ENCODE assay signal across 21 cellular contexts in genomic region chr22:21573750-21574494, GRCh38. TPM values are rescaled to one million over a fixed set of nuclear protein-coding genes. Genes with fewer than 3 reads are reported as not detected.
DNase-seq lines count a peak whose midpoint lies in the region; ATAC-seq and TF ChIP-seq lines count a peak whose summit lies in the region.
"Had no signal": no experiment of that assay in that cellular context is flagged by ENCODE, and none has a peak within 500 bp of the region (broad histone marks: within the 10 kb centered on the region; RNA-seq: fewer than 3 reads in every experiment).

No MANE protein-coding gene starts in this region.

- H3K27ac Mint-ChIP-seq in Calu3 (ENCODE audit: unreplicated experiment) (no peak overlapping the region), natural killer cell (peak overlapping the region; percentile 31 to 38)
- H3K27ac Mint-ChIP-seq in activated T-helper 17 cell treated with anti-CD3 and anti-CD28 coated beads, Interleukin-2, amount 50 U/mL, for 72 hours, result peak overlapping the region; percentile 33

- H3K9me3 ChIP-seq in SK-N-SH, result no peaks in the 10 kb centered on the region
- H3K9me3 ChIP-seq: lower lobe of right lung, psoas muscle had no signal

- WGBS in SK-N-SH (ENCODE audit: low lambda C conversion rate), result 78% methylated on average over 2 of the region's 5 CpGs

- no peak for TF ChIP-seq RAD21 in SK-N-SH (IDR thresholded peaks at IDR 0.05; ENCODE audit: low read length)

- H3K4me3 Mint-ChIP-seq in Calu3 (ENCODE audit: low read depth, unreplicated experiment), result peak overlapping the region; percentile 30
- peak overlapping the region; percentile 2 for H3K4me3 Mint-ChIP-seq in activated T-helper 17 cell treated with anti-CD3 and anti-CD28 coated beads, Interleukin-2, amount 50 U/mL, for 72 hours
- H3K4me3 Mint-ChIP-seq in natural killer cell, result no peak overlapping the region

- CTCF ChIA-PET in SK-N-SH (lab: Yijun Ruan, JAX), result interaction anchor here (2.5 kb wide), 1 partner anchor 69 kb away, joined by 8 read pairs; the partner anchor contains the start of gene SDF2L1
- CTCF ChIA-PET in Calu3 (lab: Charles Lee), result interaction anchor here (0.5 to 1.6 kb wide), 3 partner anchors 12 to 111 kb away, joined by 5 to 7 read pairs (median 6); partner anchors contain the start of gene SDF2L1

- H3K36me3 ChIP-seq in SK-N-SH (replicated peaks in 1 of 2; ENCODE audit: control insufficient read depth in 1 of 2, insufficient read depth in 2 of 2, low read length in 1 of 2), result peaks cover 0 to 6% of the 10 kb centered on the region in 2 experiments
- H3K36me3 ChIP-seq: lower lobe of right lung had no signal

- no peaks in the 10 kb centered on the region for H3K9me2 ChIP-seq in SK-N-SH

- no peak overlapping the region for H2AFZ ChIP-seq in SK-N-SH (ENCODE audit: low read depth)
- H2AFZ ChIP-seq: GM23248 had no signal

- no peaks in the 10 kb centered on the region for H3K27me3 Mint-ChIP-seq in Calu3 (ENCODE audit: unreplicated experiment)
- no peaks in the 10 kb centered on the region for H3K27me3 Mint-ChIP-seq in activated T-helper 17 cell treated with anti-CD3 and anti-CD28 coated beads, Interleukin-2, amount 50 U/mL, for 72 hours
- no peaks in the 10 kb centered on the region for H3K27me3 Mint-ChIP-seq in natural killer cell (ENCODE audit: low read depth in 2 of 2)

- DNase-seq in SK-N-SH (no peak), Calu3 (no peak), natural killer cell (no peak), OCI-M1 (lab: John Stamatoyannopoulos, UW) (no peak)
- DNase-seq: amygdala; DND-41; head of caudate nucleus; immature natural killer cell; lower lobe of right lung; NCI-H1694; stimulated activated CD4-positive, alpha-beta T cell treated with anti-CD3 and anti-CD28 coated beads, Interleukin-4, amount 100 ng/mL, for 4 hours; WERI-Rb-1 had no signal

- H4K20me1 ChIP-seq in SK-N-SH (ENCODE audit: insufficient read depth), result peaks cover 100% of the 10 kb centered on the region

- H3K9ac ChIP-seq in SK-N-SH, result no peak overlapping the region
- H3K9ac ChIP-seq: GM23248 had no signal

- H3K4me1 ChIP-seq in SK-N-SH (ENCODE audit: control insufficient read depth in 1 of 2, insufficient read depth in 2 of 2, low read depth in 1 of 2, low read length in 1 of 2), result peaks cover 14 to 15% of the 10 kb centered on the region in 2 experiments; a peak in 3 of 4 replicates

- no TSS peak for BruUV-seq in Calu3 (replicated peaks; lab: Mats Ljungman, UMichigan)

- no peak overlapping the region for H3K27ac ChIP-seq in SK-N-SH (ENCODE audit: low read depth in 2 of 2, low read length in 1 of 2)
- H3K27ac ChIP-seq: lower lobe of right lung, psoas muscle, WERI-Rb-1 had no signal

- no peaks in the 10 kb centered on the region for H3K27me3 ChIP-seq in SK-N-SH (ENCODE audit: insufficient read depth)

- no peak for ATAC-seq in SK-N-SH treated with all-trans-retinoic acid at 6 μM for 48 hours
- no peak for ATAC-seq in activated T-helper 17 cell treated with anti-CD3 and anti-CD28 coated beads, Interleukin-2, amount 50 U/mL, for 72 hours (replicated peaks)
- no peak for ATAC-seq in natural killer cell
- ATAC-seq in HG03280 (IDR thresholded peaks at IDR 0.05; ENCODE audit: unreplicated experiment), result no peak
- ATAC-seq in HG03039 (IDR thresholded peaks at IDR 0.05; ENCODE audit: unreplicated experiment), result no peak

- peaks cover 74% of the 10 kb centered on the region for H3K4me1 Mint-ChIP-seq in Calu3 (ENCODE audit: low read depth, unreplicated experiment)
- peaks cover 55% of the 10 kb centered on the region for H3K4me1 Mint-ChIP-seq in activated T-helper 17 cell treated with anti-CD3 and anti-CD28 coated beads, Interleukin-2, amount 50 U/mL, for 72 hours
- peaks cover 66 to 79% of the 10 kb centered on the region in 2 donors for H3K4me1 Mint-ChIP-seq in natural killer cell

- H3K4me3 ChIP-seq in SK-N-SH (ENCODE audit: low read depth in 2 of 2, low read length in 1 of 2), result no peak overlapping the region
- H3K4me3 ChIP-seq: GM23248, lower lobe of right lung, psoas muscle had no signal

- H3F3A ChIP-seq in SK-N-SH (replicated peaks; ENCODE audit: insufficient read depth), result no peaks in the 10 kb centered on the region

- H3K9me3 Mint-ChIP-seq in Calu3 (ENCODE audit: low read depth, unreplicated experiment) (no peaks in the 10 kb centered on the region), natural killer cell (no peaks in the 10 kb centered on the region)
- H3K9me3 Mint-ChIP-seq in activated T-helper 17 cell treated with anti-CD3 and anti-CD28 coated beads, Interleukin-2, amount 50 U/mL, for 72 hours, result no peaks in the 10 kb centered on the region
- H3K9me3 Mint-ChIP-seq: immature natural killer cell had no signal

- 0 out of 2 replicates have a peak overlapping the region, but pooled peaks have one; percentile 13 for H3K4me2 ChIP-seq in SK-N-SH

- POLR2A ChIA-PET in SK-N-SH (lab: Yijun Ruan, JAX), result no interaction called here

- TF ChIP-seq EP300 in SK-N-SH (IDR thresholded peaks at IDR 0.05; ENCODE audit: borderline replicate concordance in 1 of 2, low read depth in 1 of 2, low read length in 1 of 2), result no peak

- intact Hi-C loops in Calu3 (cut with micrococcal nuclease; ENCODE audit: unreplicated experiment), result no loop called here
- intact Hi-C loops in natural killer cell (cut with micrococcal nuclease), result no loop called here

- peaks cover 100% of the 10 kb centered on the region for H3K79me2 ChIP-seq in SK-N-SH (ENCODE audit: insufficient read depth)

- H3K36me3 Mint-ChIP-seq in Calu3 (ENCODE audit: insufficient read depth, unreplicated experiment), result peaks cover 58% of the 10 kb centered on the region
- peaks cover 76% of the 10 kb centered on the region for H3K36me3 Mint-ChIP-seq in activated T-helper 17 cell treated with anti-CD3 and anti-CD28 coated beads, Interleukin-2, amount 50 U/mL, for 72 hours (ENCODE audit: low read depth)
- H3K36me3 Mint-ChIP-seq in natural killer cell, result no peaks in the 10 kb centered on the region

- no peak for TF ChIP-seq CTCF in SK-N-SH (IDR thresholded peaks at IDR 0.05)
- TF ChIP-seq CTCF in Calu3 (IDR thresholded peaks at IDR 0.05; ENCODE audit: unreplicated experiment), result no peak
- TF ChIP-seq CTCF in natural killer cell (IDR thresholded peaks at IDR 0.05), result no peak

TF ChIP-seq in SK-N-SH, 30 proteins besides CTCF, POLR2A, EP300 and RAD21 (continues in another document):
- no peak for TF ChIP-seq POLR2AphosphoS5 (IDR thresholded peaks at IDR 0.05; ENCODE audit: low read depth, low read length)

TF ChIP-seq in SK-N-SH treated with all-trans-retinoic acid at 6 μM for 48 hours, 23 proteins besides CTCF, POLR2A, EP300 and RAD21 (continues in another document):
- no peak for TF ChIP-seq BACH2 (CRISPR knock-in tag; IDR thresholded peaks at IDR 0.05; ENCODE audit: borderline replicate concordance)
- no peak for TF ChIP-seq ESRRG (CRISPR knock-in tag; IDR thresholded peaks at IDR 0.05)
- TF ChIP-seq, protein P1, sequence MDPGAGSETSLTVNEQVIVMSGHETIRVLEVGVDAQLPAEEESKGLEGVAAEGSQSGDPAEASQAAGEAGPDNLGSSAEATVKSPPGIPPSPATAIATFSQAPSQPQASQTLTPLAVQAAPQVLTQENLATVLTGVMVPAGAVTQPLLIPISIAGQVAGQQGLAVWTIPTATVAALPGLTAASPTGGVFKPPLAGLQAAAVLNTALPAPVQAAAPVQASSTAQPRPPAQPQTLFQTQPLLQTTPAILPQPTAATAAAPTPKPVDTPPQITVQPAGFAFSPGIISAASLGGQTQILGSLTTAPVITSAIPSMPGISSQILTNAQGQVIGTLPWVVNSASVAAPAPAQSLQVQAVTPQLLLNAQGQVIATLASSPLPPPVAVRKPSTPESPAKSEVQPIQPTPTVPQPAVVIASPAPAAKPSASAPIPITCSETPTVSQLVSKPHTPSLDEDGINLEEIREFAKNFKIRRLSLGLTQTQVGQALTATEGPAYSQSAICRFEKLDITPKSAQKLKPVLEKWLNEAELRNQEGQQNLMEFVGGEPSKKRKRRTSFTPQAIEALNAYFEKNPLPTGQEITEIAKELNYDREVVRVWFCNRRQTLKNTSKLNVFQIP (CRISPR knock-in tag; IDR thresholded peaks at IDR 0.05; ENCODE audit: borderline replicate concordance, low read depth), result no peak
- TF ChIP-seq CSDC2 (CRISPR knock-in tag; IDR thresholded peaks at IDR 0.05), result no peak
- no peak for TF ChIP-seq TCF4 (CRISPR knock-in tag; IDR thresholded peaks at IDR 0.05; ENCODE audit: borderline replicate concordance)
- no peak for TF ChIP-seq ZFP30 (CRISPR knock-in tag; IDR thresholded peaks at IDR 0.05)
- no peak for TF ChIP-seq ISL1 (CRISPR knock-in tag; IDR thresholded peaks at IDR 0.05)
- TF ChIP-seq RARB (CRISPR knock-in tag; IDR thresholded peaks at IDR 0.05), result no peak
- TF ChIP-seq PPARA (CRISPR knock-in tag; IDR thresholded peaks at IDR 0.05; ENCODE audit: borderline replicate concordance), result no peak
- TF ChIP-seq ZNF8 (CRISPR knock-in tag; IDR thresholded peaks at IDR 0.05), result no peak
- TF ChIP-seq TOX (CRISPR knock-in tag; IDR thresholded peaks at IDR 0.05; ENCODE audit: borderline replicate concordance), result no peak

RNA-seq across cellular contexts. Expression of gene UBE2L3, which starts 6.4 kb away (rescaled TPM):
- polyA plus RNA-seq in SK-N-SH (2012; rRNA removed), result 41.2 and 41.4 TPM in 2 replicates
- polyA plus RNA-seq in SK-N-SH (2012; cell fraction: cytosol; rRNA removed), result 49.4 and 61.4 TPM in 2 replicates
- polyA plus RNA-seq in SK-N-SH (2012; cell fraction: nucleus; rRNA removed), result 17.6 and 20.2 TPM in 2 replicates
- 65.8 and 66.6 TPM in 2 replicates for total RNA-seq in Calu3 (2022)
- total RNA-seq in activated T-helper 17 cell treated with anti-CD3 and anti-CD28 coated beads, Interleukin-2, amount 50 U/mL, for 72 hours, result 10 to 100 TPM; 36.6 to 78.9 TPM
- 10 to 100 TPM; 30.7 to 39.8 (median 39.7) TPM for total RNA-seq in natural killer cell

RNA-seq across cellular contexts. Expression of gene RIMBP3C, which starts 22.7 kb away (rescaled TPM):
- polyA plus RNA-seq in SK-N-SH (2012; rRNA removed), result 0.02 TPM in 1 of 2 replicates, not detected in the other
- 0.01 TPM in 1 of 2 replicates, not detected in the other for polyA plus RNA-seq in SK-N-SH (2012; cell fraction: cytosol; rRNA removed)
- polyA plus RNA-seq in SK-N-SH (2012; cell fraction: nucleus; rRNA removed), result not detected in 2 replicates
- total RNA-seq in Calu3 (2022), result 0.17 TPM in 1 of 2 replicates, not detected in the other
- total RNA-seq in activated T-helper 17 cell treated with anti-CD3 and anti-CD28 coated beads, Interleukin-2, amount 50 U/mL, for 72 hours, result under 1 TPM; 0.06 to 0.19 TPM
- 1 to 10 TPM in 1 of 3 donors, under 1 TPM in 2; 0.35 to 1.0 (median 0.38) TPM for total RNA-seq in natural killer cell
- total RNA-seq: psoas muscle, RPMI7951 had no signal
- polyA plus RNA-seq: GM23248 had no signal

RNA-seq across cellular contexts. Expression of gene YDJC, which starts 55.9 kb away (rescaled TPM):
- 37.4 and 39.9 TPM in 2 replicates for polyA plus RNA-seq in SK-N-SH (2012; rRNA removed)
- polyA plus RNA-seq in SK-N-SH (2012; cell fraction: cytosol; rRNA removed), result 18.4 and 31.5 TPM in 2 replicates
- 56.0 and 94.8 TPM in 2 replicates for polyA plus RNA-seq in SK-N-SH (2012; cell fraction: nucleus; rRNA removed)
- 57.9 and 64.2 TPM in 2 replicates for total RNA-seq in Calu3 (2022)
- 10 to 100 TPM; 28.9 to 56.6 TPM for total RNA-seq in activated T-helper 17 cell treated with anti-CD3 and anti-CD28 coated beads, Interleukin-2, amount 50 U/mL, for 72 hours
- 10 to 100 TPM; 20.5 to 24.4 (median 21.6) TPM for total RNA-seq in natural killer cell

RNA-seq across cellular contexts. Expression of gene CCDC116, which starts 58.6 kb away (rescaled TPM):
- 0.28 and 0.31 TPM in 2 replicates for polyA plus RNA-seq in SK-N-SH (2012; rRNA removed)
- 0.08 and 0.09 TPM in 2 replicates for polyA plus RNA-seq in SK-N-SH (2012; cell fraction: cytosol; rRNA removed)
- polyA plus RNA-seq in SK-N-SH (2012; cell fraction: nucleus; rRNA removed), result 1.6 and 2.5 TPM in 2 replicates
- total RNA-seq in Calu3 (2022) (0.17 TPM in 1 of 2 replicates, not detected in the other), natural killer cell (under 1 TPM in 1 of 3 donors, not detected in 2; 0.43 TPM)
- under 1 TPM; 0.29 to 0.37 TPM for total RNA-seq in activated T-helper 17 cell treated with anti-CD3 and anti-CD28 coated beads, Interleukin-2, amount 50 U/mL, for 72 hours
- total RNA-seq: A172, temporal lobe had no signal
